ENCODE assay signal across 1 cellular context in genomic region chr10:87861566-87861952, GRCh38.
TF ChIP-seq lines count a peak whose summit lies in the region.

No MANE protein-coding gene starts in this region.

TF ChIP-seq in K562, 482 proteins besides CTCF, POLR2A, EP300 and RAD21 (continued from another document and continues in another):
- TF ChIP-seq, protein P1, sequence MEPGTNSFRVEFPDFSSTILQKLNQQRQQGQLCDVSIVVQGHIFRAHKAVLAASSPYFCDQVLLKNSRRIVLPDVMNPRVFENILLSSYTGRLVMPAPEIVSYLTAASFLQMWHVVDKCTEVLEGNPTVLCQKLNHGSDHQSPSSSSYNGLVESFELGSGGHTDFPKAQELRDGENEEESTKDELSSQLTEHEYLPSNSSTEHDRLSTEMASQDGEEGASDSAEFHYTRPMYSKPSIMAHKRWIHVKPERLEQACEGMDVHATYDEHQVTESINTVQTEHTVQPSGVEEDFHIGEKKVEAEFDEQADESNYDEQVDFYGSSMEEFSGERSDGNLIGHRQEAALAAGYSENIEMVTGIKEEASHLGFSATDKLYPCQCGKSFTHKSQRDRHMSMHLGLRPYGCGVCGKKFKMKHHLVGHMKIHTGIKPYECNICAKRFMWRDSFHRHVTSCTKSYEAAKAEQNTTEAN (CRISPR knock-in tag; IDR thresholded peaks at IDR 0.05): 0 out of 2 replicates have a peak, but pooled peaks have one; percentile 28
- TF ChIP-seq PRDM10 (IDR thresholded peaks at IDR 0.05; ENCODE audit: partially characterized antibody) (peak; percentile 67), PYGO2 (tag; IDR thresholded peaks at IDR 0.05) (no peak), KDM1A (IDR thresholded peaks at IDR 0.05) (no peak), TAF1 (IDR thresholded peaks at IDR 0.05; ENCODE audit: control insufficient read depth, extremely low read depth, insufficient read depth, low read length, severe bottlenecking) (no peak), HLTF (IDR thresholded peaks at IDR 0.05) (no peak), CREM (IDR thresholded peaks at IDR 0.05; ENCODE audit: low read depth) (peak; percentile 27; the same call in 1 of the 2 replicates), MLX (CRISPR knock-in tag; conservative IDR thresholded peaks at IDR 0.05) (no peak), JUND (IDR thresholded peaks at IDR 0.05; ENCODE audit: borderline replicate concordance, low read depth, low read length) (no peak), JUND (tag; IDR thresholded peaks at IDR 0.05; ENCODE audit: borderline replicate concordance, low read depth, low read length) (peak; percentile 16; the same call in 1 of the 3 replicates), CEBPG (CRISPR knock-in tag; IDR thresholded peaks at IDR 0.05) (peak; percentile 81), CEBPG (tag; conservative IDR thresholded peaks at IDR 0.05 in 1 of 2, IDR thresholded peaks at IDR 0.05 in 1 of 2) (peak; percentile 83 to 91), YY1 (IDR thresholded peaks at IDR 0.05; ENCODE audit: borderline replicate concordance in 1 of 3, control insufficient read depth in 1 of 3, extremely low read depth in 1 of 3, insufficient read depth in 3 of 3, insufficient read length in 1 of 3, insufficient replicate concordance in 2 of 3, low read depth in 1 of 3, low read length in 2 of 3) (peak; percentile 31 to 78 (median 54)), FUS (optimal IDR thresholded peaks at IDR 0.05; ENCODE audit: low read depth, low read length) (no peak), TAF7 (tag; IDR thresholded peaks at IDR 0.05) (no peak), ETS2 (tag; IDR thresholded peaks at IDR 0.05; ENCODE audit: borderline replicate concordance, poor library complexity, severe bottlenecking) (no peak), SLC30A9 (CRISPR knock-in tag; IDR thresholded peaks at IDR 0.05) (no peak), TCF3 (CRISPR knock-in tag; IDR thresholded peaks at IDR 0.05) (peak; percentile 10; the same call in 1 of the 2 replicates), NCOA2 (IDR thresholded peaks at IDR 0.05; ENCODE audit: partially characterized antibody in 2 of 2) (no peak), RCOR1 (IDR thresholded peaks at IDR 0.05; ENCODE audit: borderline replicate concordance in 1 of 2, low read depth in 2 of 2, low read length in 2 of 2) (peak in 1 of 2 experiments; percentile 28; a peak in 1 of 4 replicates), RBM14 (IDR thresholded peaks at IDR 0.05; ENCODE audit: borderline replicate concordance, insufficient read depth, low read depth, low read length) (no peak), MCM7 (IDR thresholded peaks at IDR 0.05) (no peak), NEUROD1 (IDR thresholded peaks at IDR 0.05; ENCODE audit: borderline replicate concordance, low read depth, low read length, partially characterized antibody) (no peak), NRF1 (conservative IDR thresholded peaks at IDR 0.05 in 1 of 2, IDR thresholded peaks at IDR 0.05 in 1 of 2) (0 out of 4 replicates have a peak, but pooled peaks of 1 of the 2 experiments have one; percentile 5), ZBTB7A (IDR thresholded peaks at IDR 0.05; ENCODE audit: borderline replicate concordance, control insufficient read depth, low read depth, low read length) (no peak), ZKSCAN1 (IDR thresholded peaks at IDR 0.05; ENCODE audit: low read depth, low read length) (no peak), SMC3 (conservative IDR thresholded peaks at IDR 0.05; ENCODE audit: insufficient read depth, low read depth, low read length) (0 out of 2 replicates have a peak, but pooled peaks have one; percentile 31), CREBBP (IDR thresholded peaks at IDR 0.05; ENCODE audit: low read depth, low read length) (no peak), MCM2 (IDR thresholded peaks at IDR 0.05; ENCODE audit: low read depth) (no peak), ZC3H8 (IDR thresholded peaks at IDR 0.05) (no peak), GATA2 (CRISPR knock-in tag; IDR thresholded peaks at IDR 0.05) (peak; percentile 31; the same call in 1 of the 2 replicates), PHB (CRISPR knock-in tag; IDR thresholded peaks at IDR 0.05) (no peak), SOX6 (IDR thresholded peaks at IDR 0.05) (no peak), CBFA2T3 (IDR thresholded peaks at IDR 0.05) (0 out of 2 replicates have a peak, but pooled peaks have one; percentile 5), HEY1 (CRISPR knock-in tag; IDR thresholded peaks at IDR 0.05; ENCODE audit: borderline replicate concordance) (no peak), TAF9B (IDR thresholded peaks at IDR 0.05; ENCODE audit: partially characterized antibody) (no peak), ZNF175 (CRISPR knock-in tag; IDR thresholded peaks at IDR 0.05; ENCODE audit: low read depth) (no peak), SRF (CRISPR knock-in tag; IDR thresholded peaks at IDR 0.05) (no peak), GATAD2A (IDR thresholded peaks at IDR 0.05) (no peak), TOE1 (IDR thresholded peaks at IDR 0.05; ENCODE audit: borderline replicate concordance) (no peak), TOE1 (CRISPR knock-in tag; IDR thresholded peaks at IDR 0.05; ENCODE audit: borderline replicate concordance, low read depth) (0 out of 2 replicates have a peak, but pooled peaks have one; percentile 16), ZNF764 (CRISPR knock-in tag; IDR thresholded peaks at IDR 0.05; ENCODE audit: low read depth) (no peak), KDM5B (IDR thresholded peaks at IDR 0.05; ENCODE audit: insufficient replicate concordance, low read depth, low read length) (peak; percentile 16), ZNF398 (CRISPR knock-in tag; IDR thresholded peaks at IDR 0.05) (no peak), GTF2A2 (tag; IDR thresholded peaks at IDR 0.05) (no peak), ZFP36 (IDR thresholded peaks at IDR 0.05; ENCODE audit: low read depth, low read length, partially characterized antibody) (no peak), HMGN3 (IDR thresholded peaks at IDR 0.05; ENCODE audit: borderline replicate concordance, extremely low read depth, insufficient read length, low read depth, low read length) (no peak), ZNF583 (CRISPR knock-in tag; IDR thresholded peaks at IDR 0.05) (no peak), TFE3 (CRISPR knock-in tag; IDR thresholded peaks at IDR 0.05) (no peak), ZNF217 (CRISPR knock-in tag; IDR thresholded peaks at IDR 0.05) (0 out of 2 replicates have a peak, but pooled peaks have one; percentile 39)
- TF ChIP-seq, protein P2, sequence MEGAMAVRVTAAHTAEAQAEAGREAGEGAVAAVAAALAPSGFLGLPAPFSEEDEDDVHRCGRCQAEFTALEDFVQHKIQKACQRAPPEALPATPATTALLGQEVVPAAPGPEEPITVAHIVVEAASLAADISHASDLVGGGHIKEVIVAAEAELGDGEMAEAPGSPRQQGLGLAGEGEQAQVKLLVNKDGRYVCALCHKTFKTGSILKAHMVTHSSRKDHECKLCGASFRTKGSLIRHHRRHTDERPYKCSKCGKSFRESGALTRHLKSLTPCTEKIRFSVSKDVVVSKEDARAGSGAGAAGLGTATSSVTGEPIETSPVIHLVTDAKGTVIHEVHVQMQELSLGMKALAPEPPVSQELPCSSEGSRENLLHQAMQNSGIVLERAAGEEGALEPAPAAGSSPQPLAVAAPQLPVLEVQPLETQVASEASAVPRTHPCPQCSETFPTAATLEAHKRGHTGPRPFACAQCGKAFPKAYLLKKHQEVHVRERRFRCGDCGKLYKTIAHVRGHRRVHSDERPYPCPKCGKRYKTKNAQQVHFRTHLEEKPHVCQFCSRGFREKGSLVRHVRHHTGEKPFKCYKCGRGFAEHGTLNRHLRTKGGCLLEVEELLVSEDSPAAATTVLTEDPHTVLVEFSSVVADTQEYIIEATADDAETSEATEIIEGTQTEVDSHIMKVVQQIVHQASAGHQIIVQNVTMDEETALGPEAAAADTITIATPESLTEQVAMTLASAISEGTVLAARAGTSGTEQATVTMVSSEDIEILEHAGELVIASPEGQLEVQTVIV (CRISPR knock-in tag; IDR thresholded peaks at IDR 0.05; ENCODE audit: borderline replicate concordance): no peak
- TF ChIP-seq, protein P3, sequence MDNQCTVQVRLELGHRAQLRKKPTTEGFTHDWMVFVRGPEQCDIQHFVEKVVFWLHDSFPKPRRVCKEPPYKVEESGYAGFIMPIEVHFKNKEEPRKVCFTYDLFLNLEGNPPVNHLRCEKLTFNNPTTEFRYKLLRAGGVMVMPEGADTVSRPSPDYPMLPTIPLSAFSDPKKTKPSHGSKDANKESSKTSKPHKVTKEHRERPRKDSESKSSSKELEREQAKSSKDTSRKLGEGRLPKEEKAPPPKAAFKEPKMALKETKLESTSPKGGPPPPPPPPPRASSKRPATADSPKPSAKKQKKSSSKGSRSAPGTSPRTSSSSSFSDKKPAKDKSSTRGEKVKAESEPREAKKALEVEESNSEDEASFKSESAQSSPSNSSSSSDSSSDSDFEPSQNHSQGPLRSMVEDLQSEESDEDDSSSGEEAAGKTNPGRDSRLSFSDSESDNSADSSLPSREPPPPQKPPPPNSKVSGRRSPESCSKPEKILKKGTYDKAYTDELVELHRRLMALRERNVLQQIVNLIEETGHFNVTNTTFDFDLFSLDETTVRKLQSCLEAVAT (IDR thresholded peaks at IDR 0.05): no peak
- TF ChIP-seq, protein P4, sequence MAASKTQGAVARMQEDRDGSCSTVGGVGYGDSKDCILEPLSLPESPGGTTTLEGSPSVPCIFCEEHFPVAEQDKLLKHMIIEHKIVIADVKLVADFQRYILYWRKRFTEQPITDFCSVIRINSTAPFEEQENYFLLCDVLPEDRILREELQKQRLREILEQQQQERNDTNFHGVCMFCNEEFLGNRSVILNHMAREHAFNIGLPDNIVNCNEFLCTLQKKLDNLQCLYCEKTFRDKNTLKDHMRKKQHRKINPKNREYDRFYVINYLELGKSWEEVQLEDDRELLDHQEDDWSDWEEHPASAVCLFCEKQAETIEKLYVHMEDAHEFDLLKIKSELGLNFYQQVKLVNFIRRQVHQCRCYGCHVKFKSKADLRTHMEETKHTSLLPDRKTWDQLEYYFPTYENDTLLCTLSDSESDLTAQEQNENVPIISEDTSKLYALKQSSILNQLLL (CRISPR knock-in tag; IDR thresholded peaks at IDR 0.05; ENCODE audit: borderline replicate concordance): no peak
